Comparison of ENCODE assay signal across 8 cellular contexts in genomic region chr2:71510196-71510807, GRCh38.
DNase-seq lines count a peak whose midpoint lies in the region; ATAC-seq and TF ChIP-seq lines count a peak whose summit lies in the region.

No MANE protein-coding gene starts in this region.

- H3K9ac ChIP-seq in BLaER1 treated with 17β-estradiol and CSF1 and Interleukin-3, amounts not matched to agents 10 nM and 100 nM, result peak overlapping the region in 5 of 11 experiments; percentile 6 to 56 (median 15); a peak in 4 of 22 replicates

- H3K27ac ChIP-seq in BLaER1 treated with 17β-estradiol and CSF1 and Interleukin-3, amounts not matched to agents 10 nM and 100 nM, result no peak overlapping the region; a peak in 2 of 22 replicates
- H3K27ac ChIP-seq in VCaP, result no peak overlapping the region

- no peak overlapping the region for H3K4me3 ChIP-seq in BLaER1 treated with 17β-estradiol and CSF1 and Interleukin-3, amounts not matched to agents 10 nM and 100 nM

- H3K4me1 ChIP-seq in BLaER1 treated with 17β-estradiol and CSF1 and Interleukin-3, amounts not matched to agents 10 nM and 100 nM, result peaks cover 0 to 45% (median 27%) of the 10 kb centered on the region in 10 experiments; a peak in 14 of 20 replicates

- peak; percentile 94 for TF ChIP-seq CTCF in VCaP (conservative IDR thresholded peaks at IDR 0.05)

- H3K36me3 ChIP-seq in BLaER1 treated with 17β-estradiol and CSF1 and Interleukin-3, amounts not matched to agents 10 nM and 100 nM, result peaks cover 0 to 53% (median under 1%) of the 10 kb centered on the region in 11 experiments; a peak in 8 of 22 replicates

- in situ Hi-C loops in T47D (cut with HindIII; ENCODE audit: low pct_unique_long_range_greater_than_20kb, low sequenced_read_pairs), result no loop called here

- no peaks in the 10 kb centered on the region for H3K27me3 ChIP-seq in BLaER1 treated with 17β-estradiol and CSF1 and Interleukin-3, amounts not matched to agents 10 nM and 100 nM

- DNase-seq in NCI-H146 (lab: John Stamatoyannopoulos, UW) (peak; percentile 71), T47D (ENCODE audit: low read depth in 1 of 2, low spot score in 1 of 2) (peak; percentile 54 to 64), islet precursor cell (peak; percentile 81)
- DNase-seq in stimulated activated CD4-positive, alpha-beta T cell treated with anti-CD3 and anti-CD28 coated beads, Interleukin-1b, Interleukin-23, amount 100 ng/mL, for 24 hours (ENCODE audit: low read depth in 4 of 4, low spot score in 1 of 4), result peak; percentile 39 to 58 (median 50)

- no peaks in the 10 kb centered on the region for H3K9me3 ChIP-seq in BLaER1 treated with 17β-estradiol and CSF1 and Interleukin-3, amounts not matched to agents 10 nM and 100 nM (replicated peaks in 1 of 11)

- H4K20me1 ChIP-seq in BLaER1 treated with 17β-estradiol and CSF1 and Interleukin-3, amounts not matched to agents 10 nM and 100 nM, result peaks cover 0 to 80% (median 15%) of the 10 kb centered on the region in 11 experiments; a peak in 10 of 22 replicates

- H3K4me2 ChIP-seq in BLaER1 treated with 17β-estradiol and CSF1 and Interleukin-3, amounts not matched to agents 10 nM and 100 nM, result peak overlapping the region in 7 of 11 experiments; percentile 52 to 77 (median 61); a peak in 16 of 22 replicates

- ATAC-seq in GM19351 (IDR thresholded peaks at IDR 0.05; ENCODE audit: unreplicated experiment) (peak; percentile 75), HG03097 (IDR thresholded peaks at IDR 0.05; ENCODE audit: low FRiP score, unreplicated experiment) (no peak)
